4 cellular contexts compared by ENCODE assay signal in genomic region chr2:48979691-48980090, GRCh38.
"Had no signal": no experiment of that assay in that cellular context is flagged by ENCODE, and none has a peak within 500 bp of the region (broad histone marks: within the 10 kb centered on the region; RNA-seq: fewer than 3 reads in every experiment).

No MANE protein-coding gene starts in this region.

- H3K9me3 ChIP-seq: HAP-1 had no signal

- ATAC-seq: GM23338, HCT116 had no signal

- H3K4me3 ChIP-seq: GM23248, GM23338, HAP-1 had no signal

- H3K27ac ChIP-seq: GM23248 had no signal

- H3K36me3 ChIP-seq: HAP-1 had no signal
